In the genomic region with DNA sequence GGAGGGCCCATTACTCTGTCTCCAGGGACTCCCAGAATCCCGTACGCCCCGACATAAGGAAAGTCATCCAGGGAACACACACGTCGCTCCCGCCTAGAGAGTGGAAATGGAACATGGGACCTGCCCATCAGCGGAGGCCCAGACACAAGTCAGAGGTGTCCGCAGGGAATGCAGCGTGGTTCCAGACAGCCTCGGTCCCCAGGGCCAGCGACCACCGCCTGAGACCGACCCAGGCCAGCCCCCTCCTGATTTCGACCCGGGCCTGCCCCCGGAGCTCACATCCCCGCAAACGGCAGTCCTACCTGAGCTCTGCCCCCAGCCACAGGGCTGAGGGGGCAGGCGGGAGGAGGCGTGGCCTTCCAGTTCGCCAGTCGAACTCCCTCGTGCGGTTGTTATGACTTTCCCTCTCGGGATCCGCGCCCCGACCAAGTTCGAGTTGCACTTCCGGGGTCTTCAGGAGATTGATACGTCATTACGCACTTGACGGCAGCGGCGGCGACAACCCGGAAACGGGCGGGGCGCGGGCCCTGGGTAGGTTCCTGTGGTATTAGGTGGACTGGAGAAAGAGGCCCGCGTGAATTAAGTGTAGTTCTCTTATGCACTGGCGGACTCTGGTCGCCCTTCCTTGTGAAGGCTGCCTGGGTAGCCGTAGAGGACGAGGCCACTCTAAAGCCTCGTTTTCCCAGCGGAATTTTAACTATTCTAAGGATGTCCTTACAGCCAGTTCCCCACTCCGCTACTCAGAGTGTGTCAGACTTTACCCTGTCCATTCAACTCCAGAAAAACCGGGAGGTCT, we compare ENCODE assay signal across 8 cellular contexts.
DNase-seq lines count a peak whose midpoint lies in the region; ATAC-seq and TF ChIP-seq lines count a peak whose summit lies in the region.

No MANE protein-coding gene starts in this region.

- no peak; the same call in 1 of the 2 replicates for TF ChIP-seq CTCF in PC-9 (conservative IDR thresholded peaks at IDR 0.05)

- intact Hi-C loops in PC-9 (cut with micrococcal nuclease; ENCODE audit: unreplicated experiment) = loop anchor here (1.0 to 10.0 kb wide), 3 partner anchors 90 to 527 kb away; partner anchors contain the start of genes KIAA0825, NR2F1, NR2F1-AS1 and SLF1

- H3K4me3 Mint-ChIP-seq in activated T-cell treated with anti-CD3 and anti-CD28 coated beads, Interleukin-2, amount 50 U/mL, for 4 hours = peak overlapping the region; percentile 90

- peak; percentile 91 for DNase-seq in DMS79 (lab: John Stamatoyannopoulos, UW)
- peak; percentile 96 for DNase-seq in KBM-7
- DNase-seq in PC-9 = peak; percentile 92 to 95
- DNase-seq in activated T-cell treated with anti-CD3 and anti-CD28 coated beads, Interleukin-2, amount 50 U/mL, for 4 hours = peak; percentile 91
- peak; percentile 84 to 85 for DNase-seq in stimulated activated CD8-positive, alpha-beta memory T cell treated with anti-CD3 and anti-CD28 coated beads, Interleukin-7, amount 100 ng/mL, for 1 hour (ENCODE audit: low read depth in 2 of 2)

- peak overlapping the region; percentile 56 for H3K9ac ChIP-seq in muscle layer of colon (ENCODE audit: low read length)

- H3K9me3 ChIP-seq in PC-9 (ENCODE audit: insufficient read depth, low read depth) = no peaks in the 10 kb centered on the region
- H3K9me3 ChIP-seq in muscle layer of colon (ENCODE audit: low read length) = no peaks in the 10 kb centered on the region

- in situ Hi-C loops in KBM-7 (cut with MboI; ENCODE audit: low pct_unique_long_range_greater_than_20kb, low sequenced_read_pairs) = no loop called here

- H3K27ac ChIP-seq in PC-9 = peak overlapping the region; percentile 64
- peak overlapping the region; percentile 71 for H3K27ac ChIP-seq in muscle layer of colon (ENCODE audit: low read depth, low read length)

- peaks cover 11% of the 10 kb centered on the region for H3K4me1 ChIP-seq in PC-9 (replicated peaks; ENCODE audit: insufficient read depth)
- peaks cover 7% of the 10 kb centered on the region for H3K4me1 ChIP-seq in muscle layer of colon (ENCODE audit: insufficient read depth, low read length)

- 0 out of 2 replicates have a peak, but pooled peaks cover 4% of the 10 kb centered on the region for H3F3A ChIP-seq in PC-9 (ENCODE audit: insufficient read depth, low read depth)

- no peaks in the 10 kb centered on the region for H3K9me2 ChIP-seq in PC-9 (ENCODE audit: insufficient read depth)

- H3K36me3 ChIP-seq in PC-9 (ENCODE audit: low read depth) = no peaks in the 10 kb centered on the region
- H3K36me3 ChIP-seq in muscle layer of colon (ENCODE audit: insufficient read depth, low read length) = no peaks in the 10 kb centered on the region

- H3K27me3 ChIP-seq in PC-9 (ENCODE audit: insufficient read depth, low read depth) (no peaks in the 10 kb centered on the region), muscle layer of colon (ENCODE audit: control insufficient read depth in 1 of 2, insufficient read depth in 2 of 2, low read length in 2 of 2) (no peaks in the 10 kb centered on the region)

- H2AFZ ChIP-seq in PC-9 = peak overlapping the region; percentile 95

- peak overlapping the region; percentile 82 for H3K4me3 ChIP-seq in PC-9
- H3K4me3 ChIP-seq in muscle layer of colon (ENCODE audit: low read depth in 1 of 2, low read length in 2 of 2) = peak overlapping the region; percentile 45 to 83

- no peaks in the 10 kb centered on the region for H4K20me1 ChIP-seq in PC-9 (ENCODE audit: insufficient read depth)

- CTCF ChIA-PET in PC-9 (lab: Charles Lee) = no interaction called here

- H3K4me1 Mint-ChIP-seq in activated T-cell treated with anti-CD3 and anti-CD28 coated beads, Interleukin-2, amount 50 U/mL, for 4 hours (ENCODE audit: low read depth) = peaks cover 23% of the 10 kb centered on the region

- TSS peak; percentile 72 for BruUV-seq in PC-9 (replicated peaks; lab: Mats Ljungman, UMichigan)

- ATAC-seq in GM21723 (IDR thresholded peaks at IDR 0.05; ENCODE audit: unreplicated experiment) (peak; percentile 100), esophagus mucosa (peak; percentile 98)
- peak; percentile 99 for ATAC-seq in activated T-cell treated with anti-CD3 and anti-CD28 coated beads, Interleukin-2, amount 50 U/mL, for 4 hours

- H3K9me3 Mint-ChIP-seq in activated T-cell treated with anti-CD3 and anti-CD28 coated beads, Interleukin-2, amount 50 U/mL, for 4 hours = peaks cover 9% of the 10 kb centered on the region

- H3K4me2 ChIP-seq in PC-9 = peak overlapping the region; percentile 81

- H3K27me3 Mint-ChIP-seq in activated T-cell treated with anti-CD3 and anti-CD28 coated beads, Interleukin-2, amount 50 U/mL, for 4 hours (ENCODE audit: low read depth) = peaks cover 8% of the 10 kb centered on the region

- H3K79me2 ChIP-seq in PC-9 (ENCODE audit: low read depth) = peaks cover 27% of the 10 kb centered on the region

- POLR2A ChIA-PET in PC-9 (lab: Charles Lee; ENCODE audit: unreplicated experiment) = no interaction called here

- peaks cover 12% of the 10 kb centered on the region for H3K36me3 Mint-ChIP-seq in activated T-cell treated with anti-CD3 and anti-CD28 coated beads, Interleukin-2, amount 50 U/mL, for 4 hours (ENCODE audit: insufficient read depth)

Comparison
In these comparisons a context has a peak if more than half of its experiments do, and no peak if none do; other contexts are left out.
1. Peak in every context shown above with its lines: DNase-seq, ATAC-seq, H3K4me3 ChIP-seq and H3K27ac ChIP-seq.